11 cellular contexts compared by ENCODE assay signal in the genomic region with DNA sequence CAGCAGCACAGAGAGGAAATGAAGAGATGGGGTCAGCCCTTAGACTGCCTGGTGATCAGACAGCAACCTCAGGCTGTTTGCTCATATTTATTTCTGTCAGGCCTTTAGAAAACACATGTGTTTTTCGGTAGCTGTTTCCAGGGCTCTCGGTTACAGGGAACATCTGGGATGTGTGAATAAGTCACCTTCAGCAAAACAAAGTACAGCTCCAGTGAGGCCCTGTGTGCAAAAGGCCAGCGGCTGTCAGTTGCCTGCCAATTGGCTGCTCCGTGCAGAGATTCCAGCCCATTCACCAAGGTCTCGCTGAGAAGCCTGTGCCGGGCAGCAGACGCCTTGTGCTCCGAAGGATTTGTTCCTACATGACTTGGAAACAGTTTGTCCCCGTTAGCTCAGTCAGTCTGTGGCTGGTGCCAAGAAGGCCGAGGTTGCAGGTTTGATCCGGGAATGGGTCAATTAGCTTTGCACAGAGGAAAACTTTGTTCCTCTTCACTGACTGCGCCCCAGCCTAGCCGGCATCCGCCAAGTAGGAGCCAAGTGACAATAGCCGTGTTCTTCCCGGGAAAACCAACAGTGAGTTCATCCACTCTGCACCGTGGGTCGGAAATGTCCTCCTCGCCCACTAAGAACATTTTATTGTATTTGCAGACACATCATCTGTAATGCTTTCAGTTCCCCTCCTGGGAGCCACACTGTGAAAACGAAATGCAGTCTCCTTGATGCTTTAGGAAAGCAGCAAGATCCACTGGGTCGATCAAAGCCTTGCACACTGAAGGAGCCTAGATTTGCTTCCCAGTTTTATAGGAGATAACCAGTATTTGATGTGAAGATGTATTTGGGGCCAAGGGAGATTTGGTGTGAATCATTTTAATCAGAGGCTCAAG.
DNase-seq lines count a peak whose midpoint lies in the region; ATAC-seq, FAIRE-seq and TF ChIP-seq lines count a peak whose summit lies in the region.
"Had no signal": no experiment of that assay in that cellular context is flagged by ENCODE, and none has a peak within 500 bp of the region (broad histone marks: within the 10 kb centered on the region; RNA-seq: fewer than 3 reads in every experiment).

No MANE protein-coding gene starts in this region.

- POLR2A ChIA-PET in AG04450 (lab: Yijun Ruan, JAX) = interaction anchor here (0.5 kb wide), 1 partner anchor 357 kb away, joined by 5 read pairs; no protein-coding TSS in a partner anchor

- no peak overlapping the region for H3K4me3 ChIP-seq in AG04450 (ENCODE audit: low read depth, low read length)
- no peak overlapping the region for H3K4me3 ChIP-seq in astrocyte (ENCODE audit: insufficient read depth, low read depth, low read length)
- H3K4me3 ChIP-seq: A549, skin epidermis had no signal

- intact Hi-C loops in Right ventricle myocardium inferior (cut with DNase I) = loop anchor here (5.0 to 10.0 kb wide), 3 partner anchors 114 to 474 kb away; no protein-coding TSS in a partner anchor

- no peak overlapping the region for H3K4me3 Mint-ChIP-seq in astrocyte (ENCODE audit: unreplicated experiment)

- no peaks in the 10 kb centered on the region for H3K36me3 ChIP-seq in astrocyte (ENCODE audit: insufficient read depth, low read length)

- FAIRE-seq in astrocyte (lab: Jason Lieb, UNC) = no peak
- FAIRE-seq: A549 had no signal

- peaks cover 17% of the 10 kb centered on the region for H3K4me1 ChIP-seq in astrocyte (ENCODE audit: insufficient read depth, low read length)

- H3K27ac Mint-ChIP-seq in astrocyte (ENCODE audit: unreplicated experiment) = no peak overlapping the region

- CTCF ChIA-PET in AG04450 (lab: Charles Lee) = no interaction called here

- H3K9me3 ChIP-seq in AG04450 (ENCODE audit: control insufficient read depth, insufficient read depth, low read length) (peaks cover 2% of the 10 kb centered on the region; the same call in 1 of the 2 replicates), astrocyte (ENCODE audit: insufficient read depth, low read depth, low read length) (no peaks in the 10 kb centered on the region)
- H3K9me3 ChIP-seq: A549 had no signal

- H3K27me3 ChIP-seq in AG04450 (ENCODE audit: control insufficient read depth, insufficient read depth, low read length) (no peaks in the 10 kb centered on the region), astrocyte (ENCODE audit: insufficient read depth, low read length) (no peaks in the 10 kb centered on the region)

- no peak for TF ChIP-seq CTCF in AG04450 (IDR thresholded peaks at IDR 0.05; ENCODE audit: low read depth, low read length)
- no peak for TF ChIP-seq CTCF in astrocyte (IDR thresholded peaks at IDR 0.05; ENCODE audit: insufficient read depth, low read depth, low read length)
- TF ChIP-seq CTCF in omental fat pad (IDR thresholded peaks at IDR 0.05) = no peak

- ATAC-seq in Right ventricle myocardium inferior (peak; percentile 94), omental fat pad (ENCODE audit: low FRiP score) (peak; percentile 38), GM21576 (IDR thresholded peaks at IDR 0.05; ENCODE audit: unreplicated experiment) (no peak)
- ATAC-seq: A549 had no signal

- peak overlapping the region; percentile 67 for H3K4me2 ChIP-seq in astrocyte (ENCODE audit: low read length)
- H3K4me2 ChIP-seq: A549 had no signal

- H3K27ac ChIP-seq in AG04450 (ENCODE audit: low read depth, low read length) (no peak overlapping the region), astrocyte (ENCODE audit: low read depth, low read length) (no peak overlapping the region)

- H2AFZ ChIP-seq in astrocyte (ENCODE audit: low read depth, low read length) = peak overlapping the region; percentile 48

- H3K4me1 Mint-ChIP-seq in astrocyte (ENCODE audit: low read depth, unreplicated experiment) = peaks cover 11% of the 10 kb centered on the region

- H3K9me3 Mint-ChIP-seq in astrocyte (ENCODE audit: unreplicated experiment) = peaks cover 4% of the 10 kb centered on the region

- no peaks in the 10 kb centered on the region for H3K36me3 Mint-ChIP-seq in astrocyte (ENCODE audit: low read depth, unreplicated experiment)

- H3K79me2 ChIP-seq in astrocyte (ENCODE audit: insufficient read depth, low read length) = no peaks in the 10 kb centered on the region

- DNase-seq in AG04450 (ENCODE audit: low read depth, low spot score) (peak; percentile 23), astrocyte (ENCODE audit: low read depth) (peak; percentile 39), Right ventricle myocardium inferior (ENCODE audit: missing footprints) (peak; percentile 89), omental fat pad (ENCODE audit: low spot score) (no peak), GOT3 (lab: John Stamatoyannopoulos, UW) (no peak), 8988T (no peak)
- no peak for DNase-seq in activated CD4-positive, CD25-positive, alpha-beta regulatory T cell treated with anti-CD3 and anti-CD28 coated beads, Interleukin-2, amount 50 U/mL, for 72 hours
- DNase-seq: foreskin melanocyte had no signal

- peak overlapping the region; percentile 22 for H3K9ac ChIP-seq in astrocyte (ENCODE audit: low read length)

- H4K20me1 ChIP-seq in astrocyte (ENCODE audit: insufficient read depth, low read length) = no peaks in the 10 kb centered on the region

- H3K27me3 Mint-ChIP-seq in astrocyte (ENCODE audit: low read depth, unreplicated experiment) = no peaks in the 10 kb centered on the region

Comparison
In these comparisons a context has a peak if more than half of its experiments do, and no peak if none do; other contexts are left out.
1. DNase-seq: peak in AG04450 (single experiment), astrocyte (single experiment) and Right ventricle myocardium inferior (single experiment); none in omental fat pad (single experiment), GOT3 (single experiment), activated CD4-positive, CD25-positive, alpha-beta regulatory T cell treated with anti-CD3 and anti-CD28 coated beads, Interleukin-2, amount 50 U/mL, for 72 hours (single experiment) and 8988T (single experiment).